ENCODE assay signal across 10 cellular contexts in genomic region chr3:183533410-183534132, GRCh38.
DNase-seq lines count a peak whose midpoint lies in the region; ATAC-seq, FAIRE-seq and TF ChIP-seq lines count a peak whose summit lies in the region.
"Had no signal": no experiment of that assay in that cellular context is flagged by ENCODE, and none has a peak within 500 bp of the region (broad histone marks: within the 10 kb centered on the region; RNA-seq: fewer than 3 reads in every experiment).

No MANE protein-coding gene starts in this region.

- no peaks in the 10 kb centered on the region for H3K27me3 Mint-ChIP-seq in activated naive CD8-positive, alpha-beta T cell
- H3K27me3 Mint-ChIP-seq in nephron (ENCODE audit: low read depth), result peaks cover 4% of the 10 kb centered on the region

- H3K4me3 Mint-ChIP-seq in activated naive CD8-positive, alpha-beta T cell, result no peak overlapping the region
- H3K4me3 Mint-ChIP-seq in nephron, result peak overlapping the region in 1 of 3 experiments; percentile 31

- H3K36me3 Mint-ChIP-seq in activated naive CD8-positive, alpha-beta T cell, result peaks cover 13% of the 10 kb centered on the region
- H3K36me3 Mint-ChIP-seq in nephron (ENCODE audit: low read depth), result no peaks in the 10 kb centered on the region

- DNase-seq in EL, result no peak
- DNase-seq in HTR-8/SVneo (ENCODE audit: insufficient read length, low spot score), result no peak
- DNase-seq in nucleus accumbens (lab: John Stamatoyannopoulos, UW), result no peak
- no peak for DNase-seq in RCC 7860 (ENCODE audit: low spot score)
- DNase-seq: SHP77 treated with DMSO at 0.1 percent for 48 hours; stimulated activated CD4-positive, alpha-beta T cell treated with anti-CD3 and anti-CD28 coated beads, Interleukin-15, amount 100 ng/mL, for 24 hours had no signal

- H3K27ac Mint-ChIP-seq in activated naive CD8-positive, alpha-beta T cell, result peak overlapping the region; percentile 58
- peak overlapping the region; percentile 51 to 93 (median 79) for H3K27ac Mint-ChIP-seq in nephron

- H3K9me3 Mint-ChIP-seq in activated naive CD8-positive, alpha-beta T cell (ENCODE audit: low read depth), result no peaks in the 10 kb centered on the region
- no peaks in the 10 kb centered on the region for H3K9me3 Mint-ChIP-seq in nephron

- peak; percentile 42 for ATAC-seq in GM18520 (IDR thresholded peaks at IDR 0.05; ENCODE audit: unreplicated experiment)
- ATAC-seq in HG02759 (IDR thresholded peaks at IDR 0.05; ENCODE audit: unreplicated experiment), result peak; percentile 61

- TF ChIP-seq CTCF in nephron (IDR thresholded peaks at IDR 0.05; ENCODE audit: unreplicated experiment in 3 of 3), result no peak

- FAIRE-seq in HTR-8/SVneo (lab: Jason Lieb, UNC) (no peak), RCC 7860 (lab: Jason Lieb, UNC) (no peak)

- peaks cover 54% of the 10 kb centered on the region for H3K4me1 Mint-ChIP-seq in activated naive CD8-positive, alpha-beta T cell (ENCODE audit: low read depth)
- peaks cover 5% of the 10 kb centered on the region for H3K4me1 Mint-ChIP-seq in nephron
